9 cellular contexts compared by ENCODE assay signal in genomic region chr3:171838218-171838720, GRCh38. TPM values are rescaled to one million over a fixed set of nuclear protein-coding genes. Genes with fewer than 3 reads are reported as not detected.
DNase-seq lines count a peak whose midpoint lies in the region; ATAC-seq and TF ChIP-seq lines count a peak whose summit lies in the region.
"Had no signal": no experiment of that assay in that cellular context is flagged by ENCODE, and none has a peak within 500 bp of the region (broad histone marks: within the 10 kb centered on the region; RNA-seq: fewer than 3 reads in every experiment).

No MANE protein-coding gene starts in this region.

- H3K4me1 ChIP-seq in SJSA1 (replicated peaks) (peaks cover 37% of the 10 kb centered on the region), cardiac muscle cell (ENCODE audit: low read depth) (peaks cover 60% of the 10 kb centered on the region), psoas muscle (peaks cover 17% of the 10 kb centered on the region)

- H3K27me3 ChIP-seq in SJSA1 (replicated peaks) (no peaks in the 10 kb centered on the region), cardiac muscle cell (no peaks in the 10 kb centered on the region), psoas muscle (ENCODE audit: insufficient read depth in 3 of 3, low read length in 2 of 3) (no peaks in the 10 kb centered on the region)

- no peak overlapping the region for H3K27ac Mint-ChIP-seq in activated T-cell treated with anti-CD3 and anti-CD28 coated beads, Interleukin-2, amount 50 U/mL, for 24 hours
- no peak overlapping the region for H3K27ac Mint-ChIP-seq in activated CD8-positive, alpha-beta T cell treated with anti-CD3 and anti-CD28 coated beads, Interleukin-2, amount 10 ng/mL, durations not matched to agents 7 days and 5 days

- intact Hi-C loops in psoas muscle (cut with DNase I) = loop anchor here in 1 of 2 donors (10.0 kb wide), 1 partner anchor 193 kb away; no protein-coding TSS in a partner anchor

- TF ChIP-seq CTCF in cardiac muscle cell (IDR thresholded peaks at IDR 0.05; ENCODE audit: low read depth, low read length) (no peak), psoas muscle (IDR thresholded peaks at IDR 0.05) (no peak)

- 8 to 21% (median 13%) methylated on average over 6 of the region's 6 CpGs for WGBS in psoas muscle, 3 donors

- H3K36me3 Mint-ChIP-seq in activated T-cell treated with anti-CD3 and anti-CD28 coated beads, Interleukin-2, amount 50 U/mL, for 24 hours (ENCODE audit: low read depth) = no peaks in the 10 kb centered on the region
- H3K36me3 Mint-ChIP-seq in activated CD8-positive, alpha-beta T cell treated with anti-CD3 and anti-CD28 coated beads, Interleukin-2, amount 10 ng/mL, durations not matched to agents 7 days and 5 days (ENCODE audit: low read depth) = no peaks in the 10 kb centered on the region

- DNase-seq in ELF-1 (ENCODE audit: low read depth, low spot score) = peak; percentile 53
- peak in 1 of 2 experiments; percentile 58 for DNase-seq in SJSA1 (ENCODE audit: low read depth in 1 of 2, low spot score in 2 of 2)
- peak; percentile 30 to 94 for DNase-seq in cardiac muscle cell (ENCODE audit: low read depth in 1 of 2, low spot score in 1 of 2)
- peak; percentile 34 to 77 for DNase-seq in psoas muscle
- no peak for DNase-seq in mesenteric fat pad (ENCODE audit: low spot score)
- no peak for DNase-seq in activated T-cell treated with anti-CD3 and anti-CD28 coated beads, Interleukin-2, amount 50 U/mL, for 24 hours
- DNase-seq in activated CD8-positive, alpha-beta T cell treated with anti-CD3 and anti-CD28 coated beads, Interleukin-2, amount 10 ng/mL, durations not matched to agents 7 days and 5 days = no peak

- no peaks in the 10 kb centered on the region for H3K4me1 Mint-ChIP-seq in activated T-cell treated with anti-CD3 and anti-CD28 coated beads, Interleukin-2, amount 50 U/mL, for 24 hours (ENCODE audit: low read depth)
- H3K4me1 Mint-ChIP-seq in activated CD8-positive, alpha-beta T cell treated with anti-CD3 and anti-CD28 coated beads, Interleukin-2, amount 10 ng/mL, durations not matched to agents 7 days and 5 days (ENCODE audit: low read depth) = no peaks in the 10 kb centered on the region

- POLR2A ChIA-PET in activated CD8-positive, alpha-beta T cell treated with anti-CD3 and anti-CD28 coated beads, Interleukin-2, amount 10 ng/mL, durations not matched to agents 7 days and 5 days (lab: Charles Lee) = no interaction called here

- H3K27ac ChIP-seq in SJSA1 = peak overlapping the region; percentile 49
- H3K27ac ChIP-seq in cardiac muscle cell = peak overlapping the region; percentile 26
- H3K27ac ChIP-seq in psoas muscle = peak overlapping the region; percentile 36
- H3K27ac ChIP-seq: SK-N-MC had no signal

- no peaks in the 10 kb centered on the region for H3K9me3 ChIP-seq in SJSA1 (replicated peaks)
- no peaks in the 10 kb centered on the region for H3K9me3 ChIP-seq in cardiac muscle cell (ENCODE audit: low read depth)
- no peaks in the 10 kb centered on the region for H3K9me3 ChIP-seq in psoas muscle

- H3K36me3 ChIP-seq in SJSA1 (no peaks in the 10 kb centered on the region), cardiac muscle cell (no peaks in the 10 kb centered on the region), psoas muscle (ENCODE audit: insufficient read depth in 1 of 2, low read depth in 1 of 2) (no peaks in the 10 kb centered on the region)

- CTCF ChIA-PET in activated CD8-positive, alpha-beta T cell treated with anti-CD3 and anti-CD28 coated beads, Interleukin-2, amount 10 ng/mL, durations not matched to agents 7 days and 5 days (lab: Charles Lee) = interaction anchor here (1.0 to 1.1 kb wide), 2 partner anchors 9 to 191 kb away, joined by 3 read pairs; no protein-coding TSS in a partner anchor

- H3K4me3 ChIP-seq in SJSA1 (peak overlapping the region; percentile 13; the same call in 1 of the 2 replicates), cardiac muscle cell (no peak overlapping the region), psoas muscle (no peak overlapping the region)
- H3K4me3 ChIP-seq: SK-N-MC had no signal

- H3K9me3 Mint-ChIP-seq in activated T-cell treated with anti-CD3 and anti-CD28 coated beads, Interleukin-2, amount 50 U/mL, for 24 hours = no peaks in the 10 kb centered on the region
- H3K9me3 Mint-ChIP-seq in activated CD8-positive, alpha-beta T cell treated with anti-CD3 and anti-CD28 coated beads, Interleukin-2, amount 10 ng/mL, durations not matched to agents 7 days and 5 days (ENCODE audit: insufficient read depth) = no peaks in the 10 kb centered on the region

- H3K4me3 Mint-ChIP-seq in activated T-cell treated with anti-CD3 and anti-CD28 coated beads, Interleukin-2, amount 50 U/mL, for 24 hours = no peak overlapping the region
- H3K4me3 Mint-ChIP-seq in activated CD8-positive, alpha-beta T cell treated with anti-CD3 and anti-CD28 coated beads, Interleukin-2, amount 10 ng/mL, durations not matched to agents 7 days and 5 days = no peak overlapping the region

- peak; percentile 20 to 66 (median 53) for ATAC-seq in psoas muscle
- ATAC-seq in GM19463 (IDR thresholded peaks at IDR 0.05; ENCODE audit: unreplicated experiment) = no peak
- ATAC-seq in activated CD8-positive, alpha-beta T cell treated with anti-CD3 and anti-CD28 coated beads, Interleukin-2, amount 10 ng/mL, durations not matched to agents 7 days and 5 days = no peak

- H3K27me3 Mint-ChIP-seq in activated T-cell treated with anti-CD3 and anti-CD28 coated beads, Interleukin-2, amount 50 U/mL, for 24 hours = peaks cover 7% of the 10 kb centered on the region
- H3K27me3 Mint-ChIP-seq in activated CD8-positive, alpha-beta T cell treated with anti-CD3 and anti-CD28 coated beads, Interleukin-2, amount 10 ng/mL, durations not matched to agents 7 days and 5 days (ENCODE audit: low read depth) = peaks cover 25% of the 10 kb centered on the region

RNA-seq across cellular contexts. Expression of gene TMEM212, which starts 4.9 kb away (rescaled TPM):
- total RNA-seq in SJSA1 (2014; rRNA removed; shearing (Covaris generic)) = not detected in 2 replicates
- total RNA-seq in cardiac muscle cell (not detected in 2 replicates), psoas muscle (not detected), mesenteric fat pad (not detected)
- polyA plus RNA-seq in cardiac muscle cell (0.26 TPM in 1 of 2 replicates, not detected in the other), psoas muscle (not detected)
- not detected for total RNA-seq in activated CD8-positive, alpha-beta T cell treated with anti-CD3 and anti-CD28 coated beads, Interleukin-2, amount 10 ng/mL, durations not matched to agents 7 days and 5 days

RNA-seq across cellular contexts. Expression of gene PLD1, which starts 28.0 kb away (rescaled TPM):
- 3.3 and 21.9 TPM in 2 replicates for total RNA-seq in SJSA1 (2014; rRNA removed; shearing (Covaris generic))
- total RNA-seq in cardiac muscle cell (15.7 and 35.1 TPM in 2 replicates), psoas muscle (1 to 10 TPM; 1.9 to 6.7 (median 3.0) TPM), mesenteric fat pad (15.9 TPM)
- polyA plus RNA-seq in cardiac muscle cell (18.3 and 35.2 TPM in 2 replicates), psoas muscle (1 to 10 TPM in 2 of 3 donors, under 1 TPM in 1; 0.73 to 1.7 (median 1.6) TPM)
- total RNA-seq in activated CD8-positive, alpha-beta T cell treated with anti-CD3 and anti-CD28 coated beads, Interleukin-2, amount 10 ng/mL, durations not matched to agents 7 days and 5 days = 1 to 10 TPM in 1 of 2 experiments, under 1 TPM in 1; 0.29 to 1.1 TPM

Comparison
In these comparisons a context has a peak if more than half of its experiments do, and no peak if none do; other contexts are left out.
1. DNase-seq: peak in ELF-1 (single experiment), cardiac muscle cell (2 of 2) and psoas muscle (2 of 2); none in mesenteric fat pad (single experiment), activated T-cell treated with anti-CD3 and anti-CD28 coated beads, Interleukin-2, amount 50 U/mL, for 24 hours (single experiment) and activated CD8-positive, alpha-beta T cell treated with anti-CD3 and anti-CD28 coated beads, Interleukin-2, amount 10 ng/mL, durations not matched to agents 7 days and 5 days (single experiment).
2. ATAC-seq: peak in psoas muscle (4 of 4); none in GM19463 (single experiment) and activated CD8-positive, alpha-beta T cell treated with anti-CD3 and anti-CD28 coated beads, Interleukin-2, amount 10 ng/mL, durations not matched to agents 7 days and 5 days (single experiment).
3. Peak in every context shown above with its lines, with median percentiles within 50 percentile points of each other: H3K27ac ChIP-seq.